Comparison of ENCODE assay signal across 21 cellular contexts in the genomic region with DNA sequence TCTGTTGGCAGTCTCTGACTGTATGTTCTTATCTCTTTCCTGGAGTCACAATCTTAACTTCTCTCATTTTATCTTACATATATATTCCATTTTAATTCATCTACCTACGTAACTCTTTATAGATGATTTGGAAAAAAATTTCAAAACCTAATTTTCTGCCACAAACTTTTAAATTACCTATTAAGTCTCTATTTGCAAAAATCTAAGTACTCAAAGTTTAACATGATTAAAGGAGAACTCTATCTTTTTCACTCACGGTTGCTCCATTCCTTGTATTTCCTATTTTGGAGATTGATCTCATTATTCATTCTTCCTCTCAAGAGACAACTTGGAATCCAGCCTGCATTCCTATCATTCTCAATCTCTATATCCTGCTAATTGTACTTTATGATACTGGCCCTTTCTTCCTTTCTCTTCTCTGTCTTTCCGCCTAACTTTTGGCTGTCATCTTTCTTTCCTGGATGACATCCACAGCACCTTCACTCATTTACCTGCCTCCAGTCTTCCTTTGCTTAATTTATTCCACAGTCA.
A peak's percentile ranks its signal among the peaks of the same experiment; 100 is the strongest.
DNase-seq lines count a peak whose midpoint lies in the region; ATAC-seq and TF ChIP-seq lines count a peak whose summit lies in the region.
"Had no signal": no experiment of that assay in that cellular context is flagged by ENCODE, and none has a peak within 500 bp of the region (broad histone marks: within the 10 kb centered on the region; RNA-seq: fewer than 3 reads in every experiment).

No MANE protein-coding gene starts in this region.

- TF ChIP-seq CTCF in AG09309 (IDR thresholded peaks at IDR 0.05; ENCODE audit: control insufficient read depth, insufficient read depth, low read depth, low read length, missing control alignments), result no peak
- TF ChIP-seq CTCF in mammary epithelial cell (conservative IDR thresholded peaks at IDR 0.05 in 1 of 2, IDR thresholded peaks at IDR 0.05 in 1 of 2; ENCODE audit: extremely low read depth in 1 of 2, insufficient read depth in 1 of 2, low read depth in 1 of 2, low read length in 2 of 2), result no peak
- TF ChIP-seq CTCF in spleen (IDR thresholded peaks at IDR 0.05 in 8 of 11, conservative IDR thresholded peaks at IDR 0.05 in 3 of 11), result no peak
- TF ChIP-seq CTCF in CD14-positive monocyte (IDR thresholded peaks at IDR 0.05), result no peak

- H3K4me1 ChIP-seq in mammary epithelial cell (ENCODE audit: insufficient read depth, low read length), result no peaks in the 10 kb centered on the region
- H3K4me1 ChIP-seq in spleen, result peaks cover 0 to 12% (median 0%) of the 10 kb centered on the region in 6 donors
- H3K4me1 ChIP-seq: uterus had no signal

- H3K9me3 ChIP-seq in mammary epithelial cell (replicated peaks; ENCODE audit: insufficient read depth, low read length), result no peaks in the 10 kb centered on the region
- no peaks in the 10 kb centered on the region for H3K9me3 ChIP-seq in spleen
- H3K9me3 ChIP-seq: psoas muscle, uterus had no signal

- peak; percentile 34 for DNase-seq in AG09309 (ENCODE audit: low read depth)
- DNase-seq in M059J (ENCODE audit: low read depth), result peak; percentile 90
- DNase-seq in mammary epithelial cell, result no peak
- peak; percentile 72 for DNase-seq in kidney glomerular epithelial cell (lab: John Stamatoyannopoulos, UW)
- DNase-seq in spleen, result no peak
- DNase-seq in CD14-positive monocyte (ENCODE audit: low spot score), result no peak
- DNase-seq: activated naive CD4-positive, alpha-beta T cell; AML-193; cerebellar nuclear complex; DMS53; GOT3; NCI-H1105; NCI-H524 treated with DMSO at 0.1 percent for 48 hours; psoas muscle; stimulated activated CD4-positive, alpha-beta T cell treated with anti-CD3 and anti-CD28 coated beads, Interleukin-2, amount 100 ng/mL, for 48 hours; uterus had no signal

- no peak overlapping the region for H3K9ac ChIP-seq in mammary epithelial cell (ENCODE audit: insufficient read depth, low read length)

- in situ Hi-C loops in mammary epithelial cell (cut with MboI; ENCODE audit: low sequenced_read_pairs in 2 of 2), result loop anchor here (10.0 to 25.0 kb wide), 3 partner anchors 561 to 1083 kb away; a partner anchor contains a TSS

- H3K4me3 ChIP-seq in AG09309 (ENCODE audit: control insufficient read depth, low read depth, low read length), result no peak overlapping the region
- no peak overlapping the region for H3K4me3 ChIP-seq in mammary epithelial cell (replicated peaks in 1 of 3; ENCODE audit: insufficient read depth in 1 of 3, low read depth in 2 of 3, low read length in 3 of 3)
- H3K4me3 ChIP-seq in spleen, result no peak overlapping the region
- H3K4me3 ChIP-seq: psoas muscle, uterus had no signal

- no peaks in the 10 kb centered on the region for H3K36me3 ChIP-seq in mammary epithelial cell (ENCODE audit: insufficient read depth, low read length)
- no peaks in the 10 kb centered on the region for H3K36me3 ChIP-seq in spleen
- H3K36me3 ChIP-seq: uterus had no signal

- H3K27me3 ChIP-seq in mammary epithelial cell (ENCODE audit: insufficient read depth, low read length) (no peaks in the 10 kb centered on the region), spleen (replicated peaks in 1 of 7) (no peaks in the 10 kb centered on the region)
- H3K27me3 ChIP-seq: uterus had no signal

- no peaks in the 10 kb centered on the region for H3K27me3 Mint-ChIP-seq in CD14-positive monocyte (ENCODE audit: low read depth in 3 of 3)

- whole genome bisulfite sequencing in mammary epithelial cell (ENCODE audit: low coverage, missing lambda C conversion rate), result 25% methylated on average over 3 of the region's 3 CpGs
- 44 to 78% (median 60%) methylated on average over 3 of the region's 3 CpGs for WGBS in spleen, 5 donors

- BruUV-seq in mammary epithelial cell (replicated peaks; lab: Mats Ljungman, UMichigan), result no TSS peak

- no peaks in the 10 kb centered on the region for H4K20me1 ChIP-seq in mammary epithelial cell (ENCODE audit: insufficient read depth, low read length)

- no peaks in the 10 kb centered on the region for H3K4me1 Mint-ChIP-seq in CD14-positive monocyte
- H3K4me1 Mint-ChIP-seq: stimulated activated effector memory CD8-positive, alpha-beta T cell treated with anti-CD3 and anti-CD28 coated beads, Interleukin-12 subunit alpha, Interleukin-12 subunit beta, amount 100 ng/mL, for 72 hours had no signal

- dilution Hi-C loops in mammary epithelial cell (cut with HindIII; ENCODE audit: low sequenced_read_pairs), result no loop called here

- no peak overlapping the region for H2AFZ ChIP-seq in mammary epithelial cell (ENCODE audit: low read depth, low read length)

- H3K4me2 ChIP-seq in mammary epithelial cell (ENCODE audit: insufficient read depth, low read depth, low read length), result peak overlapping the region; percentile 28

- no peak overlapping the region for H3K4me3 Mint-ChIP-seq in CD14-positive monocyte
- H3K4me3 Mint-ChIP-seq: stimulated activated effector memory CD8-positive, alpha-beta T cell treated with anti-CD3 and anti-CD28 coated beads, Interleukin-12 subunit alpha, Interleukin-12 subunit beta, amount 100 ng/mL, for 72 hours had no signal

- ATAC-seq in GM21367 (IDR thresholded peaks at IDR 0.05; ENCODE audit: unreplicated experiment), result no peak
- ATAC-seq in HG02759 (IDR thresholded peaks at IDR 0.05; ENCODE audit: unreplicated experiment), result no peak
- ATAC-seq: esophagus mucosa; psoas muscle; Right ventricle myocardium inferior; stimulated activated effector memory CD8-positive, alpha-beta T cell treated with anti-CD3 and anti-CD28 coated beads, Interleukin-12 subunit alpha, Interleukin-12 subunit beta, amount 100 ng/mL, for 72 hours had no signal

- intact Hi-C loops in mammary epithelial cell (cut with micrococcal nuclease) (loop anchor here (1.0 to 10.0 kb wide), 3 partner anchors 476 to 1231 kb away; no protein-coding TSS in a partner anchor), spleen (cut with DNase I; ENCODE audit: low total_unique reads) (loop anchor here (10.0 kb wide), 1 partner anchor 571 kb away; no protein-coding TSS in a partner anchor), CD14-positive monocyte (cut with micrococcal nuclease) (no loop called here)

- peaks cover 0 to 2% (median 0%) of the 10 kb centered on the region in 7 donors for H3K9me3 Mint-ChIP-seq in CD14-positive monocyte
- H3K9me3 Mint-ChIP-seq: stimulated activated effector memory CD8-positive, alpha-beta T cell treated with anti-CD3 and anti-CD28 coated beads, Interleukin-12 subunit alpha, Interleukin-12 subunit beta, amount 100 ng/mL, for 72 hours had no signal

- no peak overlapping the region for H3K27ac Mint-ChIP-seq in CD14-positive monocyte
- H3K27ac Mint-ChIP-seq: stimulated activated effector memory CD8-positive, alpha-beta T cell treated with anti-CD3 and anti-CD28 coated beads, Interleukin-12 subunit alpha, Interleukin-12 subunit beta, amount 100 ng/mL, for 72 hours had no signal

- H3K36me3 Mint-ChIP-seq in CD14-positive monocyte, result no peaks in the 10 kb centered on the region
- H3K36me3 Mint-ChIP-seq: stimulated activated effector memory CD8-positive, alpha-beta T cell treated with anti-CD3 and anti-CD28 coated beads, Interleukin-12 subunit alpha, Interleukin-12 subunit beta, amount 100 ng/mL, for 72 hours had no signal

- H3K27ac ChIP-seq in mammary epithelial cell (ENCODE audit: insufficient read depth, low read depth, low read length), result no peak overlapping the region
- peak overlapping the region in 1 of 8 donors; percentile 12 for H3K27ac ChIP-seq in spleen
- H3K27ac ChIP-seq: psoas muscle, uterus had no signal

- no peak for TF ChIP-seq POLR2A in spleen (IDR thresholded peaks at IDR 0.05)

- CTCF ChIA-PET in mammary epithelial cell (lab: Charles Lee; ENCODE audit: low non-redundant PET), result no interaction called here

- H3K79me2 ChIP-seq in mammary epithelial cell (ENCODE audit: insufficient read depth, low read length), result no peaks in the 10 kb centered on the region

Comparison
In these comparisons a context has a peak if more than half of its experiments do, and no peak if none do; other contexts are left out.
1. DNase-seq: peak in AG09309 (single experiment), M059J (single experiment) and kidney glomerular epithelial cell (single experiment); none in mammary epithelial cell (single experiment), spleen (single experiment) and CD14-positive monocyte (single experiment).
2. intact Hi-C loops: an anchor here in mammary epithelial cell (1.0 to 10.0 kb wide) and spleen (10.0 kb wide); none called in CD14-positive monocyte.